ENCODE assay signal across 29 cellular contexts in the genomic region with DNA sequence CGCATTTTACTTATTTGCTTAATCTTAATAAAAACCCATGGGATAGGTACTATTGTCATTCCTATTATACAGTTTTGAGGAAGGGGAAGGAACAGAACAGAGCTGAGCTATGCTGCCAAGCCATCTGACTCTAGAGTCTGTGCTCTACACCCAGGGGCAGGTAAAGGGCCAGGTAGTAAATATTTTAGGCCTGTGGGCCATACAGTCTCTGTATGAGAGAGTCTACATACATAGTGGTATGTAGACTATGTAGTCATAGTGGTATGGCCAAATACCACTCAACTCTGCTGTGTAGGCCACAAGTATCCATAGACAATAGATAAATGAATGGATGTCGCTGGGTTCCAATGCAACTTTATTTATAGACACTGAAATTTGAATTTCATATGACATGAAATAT. TPM values are rescaled to one million over a fixed set of nuclear protein-coding genes. Genes with fewer than 3 reads are reported as not detected.
DNase-seq lines count a peak whose midpoint lies in the region; TF ChIP-seq lines count a peak whose summit lies in the region.
"Had no signal": no experiment of that assay in that cellular context is flagged by ENCODE, and none has a peak within 500 bp of the region (broad histone marks: within the 10 kb centered on the region; RNA-seq: fewer than 3 reads in every experiment).

No MANE protein-coding gene starts in this region.

- H4K8ac ChIP-seq in trophoblast cell (ENCODE audit: low read depth, low read length), result no peak overlapping the region

- no peak overlapping the region for H2BK120ac ChIP-seq in trophoblast cell (ENCODE audit: insufficient read depth, low read length, poor library complexity)

- H3K79me2 ChIP-seq in trophoblast cell (ENCODE audit: control insufficient read depth, insufficient read depth, low read length, poor library complexity) (peaks cover 5% of the 10 kb centered on the region), Karpas-422 (ENCODE audit: low read length) (peaks cover 14% of the 10 kb centered on the region)

- H3K27ac ChIP-seq in colonic mucosa, result no peak overlapping the region
- no peak overlapping the region for H3K27ac ChIP-seq in trophoblast cell (ENCODE audit: low read depth, low read length)
- no peak overlapping the region for H3K27ac ChIP-seq in Karpas-422 (ENCODE audit: low read length)
- H3K27ac ChIP-seq: 22Rv1; A549; BLaER1; BLaER1 treated with 17β-estradiol and CSF1 and Interleukin-3, amounts not matched to agents 10 nM and 100 nM; C4-2B had no signal

- H2BK12ac ChIP-seq in trophoblast cell (ENCODE audit: low read length), result no peak overlapping the region

- no peaks in the 10 kb centered on the region for H3K9me2 ChIP-seq in Karpas-422 (replicated peaks; ENCODE audit: insufficient read depth, low read length)

- no peaks in the 10 kb centered on the region; the same call in 1 of the 2 replicates for H4K20me1 ChIP-seq in Karpas-422 (ENCODE audit: insufficient read depth, low read depth, low read length)

- H3K18ac ChIP-seq in trophoblast cell (ENCODE audit: low read length), result no peak overlapping the region

- H3K9me3 ChIP-seq in colonic mucosa (no peaks in the 10 kb centered on the region), trophoblast cell (ENCODE audit: insufficient read depth, low read depth, low read length) (no peaks in the 10 kb centered on the region), Karpas-422 (ENCODE audit: low read length) (no peaks in the 10 kb centered on the region; the same call in 1 of the 2 replicates)
- H3K9me3 ChIP-seq: BE2C, BLaER1, Caco-2 had no signal

- intact Hi-C loops in colonic mucosa (cut with DNase I), result no loop called here

- no peak overlapping the region for H2AK5ac ChIP-seq in trophoblast cell (ENCODE audit: low read length)

- H3K4me2 ChIP-seq in trophoblast cell (ENCODE audit: low read length) (no peak overlapping the region), Karpas-422 (ENCODE audit: low read depth, low read length, poor library complexity, severe bottlenecking) (no peak overlapping the region)
- H3K4me2 ChIP-seq: A549; BLaER1; BLaER1 treated with 17β-estradiol and CSF1 and Interleukin-3, amounts not matched to agents 10 nM and 100 nM had no signal

- H3K4ac ChIP-seq in trophoblast cell (ENCODE audit: low read depth, low read length), result no peak overlapping the region

- no peak overlapping the region for H2BK5ac ChIP-seq in trophoblast cell (ENCODE audit: low read depth, low read length, poor library complexity)

- no peak overlapping the region for H3K14ac ChIP-seq in trophoblast cell (ENCODE audit: low read length)

- DNase-seq in colonic mucosa, result no peak
- peak; percentile 59 to 78 for DNase-seq in trophoblast cell
- DNase-seq in Karpas-422, result no peak
- DNase-seq in DMS 273 (lab: John Stamatoyannopoulos, UW; ENCODE audit: unreplicated experiment), result no peak
- DNase-seq: 8988T; ACHN; AML-193; BE2C; C1 segment of cervical spinal cord; Caco-2; Calu3; CD4-positive, alpha-beta memory T cell; CD4-positive, alpha-beta T cell; CD4-positive, CD25-positive, alpha-beta regulatory T cell; CD8-positive, alpha-beta memory T cell; CD8-positive, alpha-beta T cell; COR-L47; DMS 273 treated with DMSO at 0.1 percent for 48 hours; DMS153; DMS53; DMS79; DMS79 treated with DMSO at 0.1 percent for 48 hours; DND-41; EL had no signal

- H3K4me1 ChIP-seq in colonic mucosa, result no peaks in the 10 kb centered on the region
- H3K4me1 ChIP-seq in trophoblast cell (ENCODE audit: control insufficient read depth in 1 of 2, insufficient read depth in 2 of 2, low read length in 2 of 2), result peaks cover 3% of the 10 kb centered on the region in 2 experiments
- H3K4me1 ChIP-seq in Karpas-422 (ENCODE audit: low read length), result peaks cover 15% of the 10 kb centered on the region
- H3K4me1 ChIP-seq: BE2C had no signal

- H3K79me1 ChIP-seq in trophoblast cell (ENCODE audit: low read length), result peaks cover 5% of the 10 kb centered on the region

- no peak overlapping the region for H3K23ac ChIP-seq in trophoblast cell (ENCODE audit: low read length)

- H3K4me3 ChIP-seq in colonic mucosa, result peak overlapping the region; percentile 1
- no peak overlapping the region for H3K4me3 ChIP-seq in trophoblast cell (ENCODE audit: low read depth, low read length)
- H3K4me3 ChIP-seq in Karpas-422 (ENCODE audit: low read length), result no peak overlapping the region
- H3K4me3 ChIP-seq: A549; BLaER1; BLaER1 treated with 17β-estradiol and CSF1 and Interleukin-3, amounts not matched to agents 10 nM and 100 nM had no signal

- H2AFZ ChIP-seq in trophoblast cell (ENCODE audit: insufficient read depth, low read length, poor library complexity) (no peak overlapping the region), Karpas-422 (ENCODE audit: low read length) (no peak overlapping the region)

- H3K27me3 ChIP-seq in colonic mucosa (no peaks in the 10 kb centered on the region), trophoblast cell (ENCODE audit: insufficient read depth, low read length) (no peaks in the 10 kb centered on the region), Karpas-422 (ENCODE audit: low read length) (no peaks in the 10 kb centered on the region)
- H3K27me3 ChIP-seq: BE2C, BLaER1 had no signal

- H3K9ac ChIP-seq in colonic mucosa (ENCODE audit: low read depth in 2 of 2, low read length in 2 of 2), result no peak overlapping the region
- H3K9ac ChIP-seq in trophoblast cell (ENCODE audit: low read length), result no peak overlapping the region
- no peak overlapping the region for H3K9ac ChIP-seq in Karpas-422 (ENCODE audit: low read length)
- H3K9ac ChIP-seq: BLaER1; BLaER1 treated with 17β-estradiol and CSF1 and Interleukin-3, amounts not matched to agents 10 nM and 100 nM had no signal

- no peak overlapping the region for H4K12ac ChIP-seq in trophoblast cell (ENCODE audit: low read depth, low read length)

- no peak for TF ChIP-seq CTCF in colonic mucosa (IDR thresholded peaks at IDR 0.05)

- H3K36me3 ChIP-seq in colonic mucosa, result no peaks in the 10 kb centered on the region
- no peaks in the 10 kb centered on the region for H3K36me3 ChIP-seq in trophoblast cell (ENCODE audit: control insufficient read depth in 1 of 2, insufficient read depth in 2 of 2, low read length in 2 of 2)
- no peaks in the 10 kb centered on the region for H3K36me3 ChIP-seq in Karpas-422 (ENCODE audit: insufficient read depth, low read length)
- H3K36me3 ChIP-seq: BE2C; BLaER1; BLaER1 treated with 17β-estradiol and CSF1 and Interleukin-3, amounts not matched to agents 10 nM and 100 nM had no signal

- H4K91ac ChIP-seq in trophoblast cell (ENCODE audit: low read depth, low read length), result no peak overlapping the region

- WGBS in trophoblast cell (ENCODE audit: extremely low coverage, insufficient coverage, insufficient read length), result no CpG with 5 or more reads among the region's 2 CpGs

RNA-seq across cellular contexts. Expression of gene SRI, which starts 3.4 kb away (rescaled TPM):
- 100 to 1,000 TPM; 609 to 801 TPM for total RNA-seq in colonic mucosa
- 82.4 and 82.5 TPM in 2 replicates for polyA plus RNA-seq in trophoblast cell (2013)
- total RNA-seq in Karpas-422 (2014; rRNA removed; shearing (Covaris generic); ENCODE audit: low replicate concordance), result 70.0 and 92.5 TPM in 2 replicates

Comparison
In these comparisons a context has a peak if more than half of its experiments do, and no peak if none do; other contexts are left out.
1. DNase-seq: peak in trophoblast cell (2 of 2); none in colonic mucosa (single experiment), Karpas-422 (single experiment) and DMS 273 (single experiment).